In genomic region chr20:3045816-3046676, GRCh38 we compare ENCODE assay signal across 1 cellular context.
TF ChIP-seq lines count a peak whose summit lies in the region.

TSS of gene MRPS26 (plus strand) at chr20:3046052. CDS start at chr20:3046069, 17 bp downstream.

TF ChIP-seq in K562, 482 proteins besides CTCF, POLR2A, EP300 and RAD21 (continued from another document):
- TF ChIP-seq PKNOX1 (IDR thresholded peaks at IDR 0.05) = peak; percentile 42; the same call in 1 of the 2 replicates
- TF ChIP-seq ZBED1 (IDR thresholded peaks at IDR 0.05) = 0 out of 2 replicates have a peak, but pooled peaks have one; percentile 9
- no peak for TF ChIP-seq ZNF124 (CRISPR knock-in tag; IDR thresholded peaks at IDR 0.05)
- TF ChIP-seq HMG20B (CRISPR knock-in tag; IDR thresholded peaks at IDR 0.05) = no peak
- TF ChIP-seq ETS1 (conservative IDR thresholded peaks at IDR 0.05; ENCODE audit: control insufficient read depth, low read depth, low read length) = peak; percentile 96
- 0 out of 2 replicates have a peak, but pooled peaks have one; percentile 70 for TF ChIP-seq FOXP1 (CRISPR knock-in tag; IDR thresholded peaks at IDR 0.05)
- TF ChIP-seq ESRRA (IDR thresholded peaks at IDR 0.05; ENCODE audit: borderline replicate concordance, low read depth) = no peak; the same call in 1 of the 2 replicates
- no peak for TF ChIP-seq PYGO2 (tag; IDR thresholded peaks at IDR 0.05)
- peak; percentile 78 for TF ChIP-seq RBBP5 (IDR thresholded peaks at IDR 0.05; ENCODE audit: borderline replicate concordance, insufficient read depth, low read length, poor library complexity, severe bottlenecking)
- no peak for TF ChIP-seq ZNF146 (CRISPR knock-in tag; IDR thresholded peaks at IDR 0.05; ENCODE audit: unreplicated experiment)
- peak in 2 of 3 experiments; percentile 54 to 63 for TF ChIP-seq YY1 (IDR thresholded peaks at IDR 0.05; ENCODE audit: borderline replicate concordance in 1 of 3, control insufficient read depth in 1 of 3, extremely low read depth in 1 of 3, insufficient read depth in 3 of 3, insufficient read length in 1 of 3, insufficient replicate concordance in 2 of 3, low read depth in 1 of 3, low read length in 2 of 3)
- peak; percentile 76 for TF ChIP-seq VEZF1 (CRISPR knock-in tag; IDR thresholded peaks at IDR 0.05)
- TF ChIP-seq CREBBP (IDR thresholded peaks at IDR 0.05; ENCODE audit: low read depth, low read length) = no peak
- TF ChIP-seq SAFB (IDR thresholded peaks at IDR 0.05; ENCODE audit: borderline replicate concordance, low read depth, low read length) = peak; percentile 80
- TF ChIP-seq MTA3 (IDR thresholded peaks at IDR 0.05; ENCODE audit: borderline replicate concordance) = 0 out of 2 replicates have a peak, but pooled peaks have one; percentile 56
- peak in 1 of 2 experiments; percentile 82; a peak in 2 of 4 replicates for TF ChIP-seq ZNF639 (CRISPR knock-in tag; conservative IDR thresholded peaks at IDR 0.05 in 1 of 2, IDR thresholded peaks at IDR 0.05 in 1 of 2)
- TF ChIP-seq CXXC5 (CRISPR knock-in tag; IDR thresholded peaks at IDR 0.05) = peak; percentile 87
- TF ChIP-seq ETV6 (IDR thresholded peaks at IDR 0.05; ENCODE audit: borderline replicate concordance in 1 of 2, low read depth in 2 of 2, low read length in 1 of 2) = no peak
- TF ChIP-seq ETV6 (CRISPR knock-in tag; IDR thresholded peaks at IDR 0.05; ENCODE audit: borderline replicate concordance) = 0 out of 2 replicates have a peak, but pooled peaks have one; percentile 7
- TF ChIP-seq MXD1 (CRISPR knock-in tag; IDR thresholded peaks at IDR 0.05; ENCODE audit: borderline replicate concordance, poor library complexity, severe bottlenecking) = peak; percentile 11
TF ChIP-seq in K562: peak in this region for 93.
